Comparison of ENCODE assay signal across 1 cellular context in genomic region chr12:74816398-74817175, GRCh38.
TF ChIP-seq lines count a peak whose summit lies in the region.

No MANE protein-coding gene starts in this region.

TF ChIP-seq in HCT116, 20 proteins besides CTCF, POLR2A, EP300 and RAD21 (continued from another document):
- no peak for TF ChIP-seq REST (IDR thresholded peaks at IDR 0.05; ENCODE audit: low read depth)
- TF ChIP-seq CEBPB (IDR thresholded peaks at IDR 0.05; ENCODE audit: low read depth): no peak
- no peak for TF ChIP-seq SP1 (IDR thresholded peaks at IDR 0.05; ENCODE audit: low read depth)
- no peak for TF ChIP-seq ZFX (IDR thresholded peaks at IDR 0.05)
- TF ChIP-seq EZH2 (IDR thresholded peaks at IDR 0.05): no peak
- no peak for TF ChIP-seq FOSL1 (IDR thresholded peaks at IDR 0.05; ENCODE audit: low read depth)
- TF ChIP-seq EGR1 (IDR thresholded peaks at IDR 0.05; ENCODE audit: low read depth): no peak
- no peak for TF ChIP-seq TCF7L2 (IDR thresholded peaks at IDR 0.05; ENCODE audit: borderline replicate concordance, extremely low read depth, insufficient read depth, insufficient read length)
- no peak for TF ChIP-seq ATF3 (IDR thresholded peaks at IDR 0.05)
- no peak for TF ChIP-seq CBX3 (IDR thresholded peaks at IDR 0.05; ENCODE audit: low read depth)
- no peak for TF ChIP-seq YY1 (IDR thresholded peaks at IDR 0.05; ENCODE audit: extremely low read depth, insufficient replicate concordance, low read depth, low read length)
- TF ChIP-seq EZH2phosphoT487 (IDR thresholded peaks at IDR 0.05; ENCODE audit: borderline replicate concordance): no peak
